Comparison of ENCODE assay signal across 1 cellular context in genomic region chr5:143390941-143391340, GRCh38.
TF ChIP-seq lines count a peak whose summit lies in the region.

No MANE protein-coding gene starts in this region.

TF ChIP-seq in HepG2, 621 proteins besides CTCF, POLR2A, EP300 and RAD21 (continued from another document):
- TF ChIP-seq ZMYM4 (CRISPR knock-in tag; IDR thresholded peaks at IDR 0.05) = no peak
